ENCODE assay signal across 36 cellular contexts in the genomic region with DNA sequence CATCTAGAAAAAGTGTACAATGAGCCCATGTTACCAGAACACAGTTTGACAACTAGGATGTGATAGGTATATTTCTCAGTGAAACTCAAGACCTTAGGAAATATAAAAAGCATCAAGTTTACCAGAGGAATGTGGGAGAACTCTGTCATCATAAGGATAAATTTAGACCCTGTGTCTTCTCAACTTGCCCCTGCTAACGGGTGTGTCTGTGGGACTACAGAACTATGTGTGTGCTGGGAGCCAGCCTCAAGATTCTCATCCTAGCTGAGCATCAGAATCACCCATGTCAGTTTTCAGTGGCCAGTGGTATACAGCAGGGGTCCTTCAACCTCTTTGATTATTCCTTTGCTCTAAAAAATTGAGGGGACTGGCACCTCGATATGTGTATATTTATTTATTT.
"Had no signal": no experiment of that assay in that cellular context is flagged by ENCODE, and none has a peak within 500 bp of the region (broad histone marks: within the 10 kb centered on the region; RNA-seq: fewer than 3 reads in every experiment).

No MANE protein-coding gene starts in this region.

- FAIRE-seq: astrocyte, TTC549 had no signal

- H3K9me3 Mint-ChIP-seq: activated B cell treated with CpG ODN at 0.5 μM for 24 hours; activated CD4-positive, alpha-beta memory T cell treated with anti-CD3 and anti-CD28 coated beads, Interleukin-2, amount 10 ng/mL, durations not matched to agents 7 days and 5 days; activated CD4-positive, alpha-beta T cell treated with anti-CD3 and anti-CD28 coated beads, Interleukin-2, amount 10 ng/mL, durations not matched to agents 7 days and 5 days; activated naive CD4-positive, alpha-beta T cell treated with anti-CD3 and anti-CD28 coated beads for 36 hours; activated naive CD4-positive, alpha-beta T cell treated with anti-CD3 and anti-CD28 coated beads, Interleukin-2, amount 50 U/mL, for 72 hours; activated naive CD8-positive, alpha-beta T cell treated with anti-CD3 and anti-CD28 coated beads for 36 hours; activated T-cell treated with anti-CD3 and anti-CD28 coated beads, Interleukin-2, amount 50 U/mL, for 4 hours; activated T-helper 1 cell treated with anti-CD3 and anti-CD28 coated beads, Interleukin-12 subunit alpha, Interleukin-12 subunit beta, Interleukin-2, Interleukin-4 antibody, amounts not matched to agents 30 ng/mL and 10 ng/mL and 1 ng/mL, durations not matched to agents 14 hours and 24 hours and 36 hours; activated T-helper 17 cell treated with anti-CD3 and anti-CD28 coated beads, Interleukin-2, amount 50 U/mL, for 72 hours; T-helper 1 cell treated with Interleukin-12 subunit alpha and Interleukin-12 subunit beta and Interleukin-4 antibody, amounts not matched to agents 30 μg/mL and 1 μg/mL, for 36 hours; T-helper 2 cell treated with Interferon-gamma antibody and Interleukin-4, amounts not matched to agents 5 μg/mL and 100 μg/mL, for 36 hours had no signal

- H3K4me3 Mint-ChIP-seq: activated B cell treated with CpG ODN at 0.5 μM for 24 hours; activated CD4-positive, alpha-beta memory T cell treated with anti-CD3 and anti-CD28 coated beads, Interleukin-2, amount 10 ng/mL, durations not matched to agents 7 days and 5 days; activated CD4-positive, alpha-beta T cell treated with anti-CD3 and anti-CD28 coated beads, Interleukin-2, amount 10 ng/mL, durations not matched to agents 7 days and 5 days; activated CD8-positive, alpha-beta T cell treated with anti-CD3 and anti-CD28 coated beads, Interleukin-2, amount 10 ng/mL, durations not matched to agents 7 days and 5 days; activated naive CD4-positive, alpha-beta T cell treated with anti-CD3 and anti-CD28 coated beads for 36 hours; activated naive CD8-positive, alpha-beta T cell treated with anti-CD3 and anti-CD28 coated beads for 36 hours; activated T-cell treated with anti-CD3 and anti-CD28 coated beads, Interleukin-2, amount 50 U/mL, for 4 hours; activated T-cell treated with anti-CD3 and anti-CD28 coated beads, Interleukin-2, amount 50 U/mL, for 72 hours; activated T-helper 1 cell treated with anti-CD3 and anti-CD28 coated beads, Interleukin-12 subunit alpha, Interleukin-12 subunit beta, Interleukin-2, Interleukin-4 antibody, amounts not matched to agents 30 ng/mL and 10 ng/mL and 1 ng/mL, durations not matched to agents 14 hours and 24 hours and 36 hours; activated T-helper 17 cell treated with anti-CD3 and anti-CD28 coated beads, Interleukin-2, amount 50 U/mL, for 72 hours; T-helper 1 cell treated with Interleukin-12 subunit alpha and Interleukin-12 subunit beta and Interleukin-4 antibody, amounts not matched to agents 30 μg/mL and 1 μg/mL, for 36 hours; T-helper 2 cell treated with Interferon-gamma antibody and Interleukin-4, amounts not matched to agents 5 μg/mL and 100 μg/mL, for 36 hours had no signal

- H3K4me1 Mint-ChIP-seq: activated B cell treated with CpG ODN at 0.5 μM for 24 hours; activated CD4-positive, alpha-beta memory T cell treated with anti-CD3 and anti-CD28 coated beads, Interleukin-2, amount 10 ng/mL, durations not matched to agents 7 days and 5 days; activated CD4-positive, alpha-beta T cell treated with anti-CD3 and anti-CD28 coated beads, Interleukin-2, amount 10 ng/mL, durations not matched to agents 7 days and 5 days; activated naive CD8-positive, alpha-beta T cell treated with anti-CD3 and anti-CD28 coated beads for 36 hours had no signal

- H3K27ac ChIP-seq: adrenal gland, body of pancreas, brain microvascular endothelial cell, breast epithelium, VCaP had no signal

- H3K36me3 Mint-ChIP-seq: activated naive CD4-positive, alpha-beta T cell treated with anti-CD3 and anti-CD28 coated beads, Interleukin-2, amount 50 U/mL, for 72 hours had no signal

- DNase-seq: activated B cell treated with CpG ODN at 0.5 μM for 24 hours; activated CD4-positive, alpha-beta memory T cell treated with anti-CD3 and anti-CD28 coated beads, Interleukin-2, amount 10 ng/mL, durations not matched to agents 7 days and 5 days; activated CD4-positive, alpha-beta T cell treated with anti-CD3 and anti-CD28 coated beads for 48 hours; activated CD4-positive, alpha-beta T cell treated with anti-CD3 and anti-CD28 coated beads, Interleukin-2, amount 10 ng/mL, durations not matched to agents 7 days and 5 days; activated CD4-positive, alpha-beta T cell treated with anti-CD3 and anti-CD28 coated beads, Interleukin-2, amount 50 U/mL, for 48 hours; activated CD4-positive, CD25-positive, alpha-beta regulatory T cell treated with anti-CD3 and anti-CD28 coated beads, Interleukin-2, amount 50 U/mL, for 72 hours; activated CD8-positive, alpha-beta memory T cell treated with anti-CD3 and anti-CD28 coated beads, Interleukin-2, amount 50 U/mL, for 4 hours; activated CD8-positive, alpha-beta T cell treated with anti-CD3 and anti-CD28 coated beads, Interleukin-2, amount 10 ng/mL, durations not matched to agents 7 days and 5 days; activated effector memory CD4-positive, alpha-beta T cell treated with anti-CD3 and anti-CD28 coated beads, Interleukin-2, amount 50 U/mL, for 16 hours; activated gamma-delta T cell treated with Interleukin-2 at 50 U/mL for 16 hours; activated naive CD4-positive, alpha-beta T cell; activated naive CD4-positive, alpha-beta T cell treated with anti-CD3 and anti-CD28 coated beads for 36 hours; activated naive CD4-positive, alpha-beta T cell treated with anti-CD3 and anti-CD28 coated beads, Interleukin-2, amount 50 U/mL, for 16 hours; activated naive CD8-positive, alpha-beta T cell treated with anti-CD3 and anti-CD28 coated beads for 36 hours; activated T-cell treated with anti-CD3 and anti-CD28 coated beads for 4 hours; activated T-cell treated with anti-CD3 and anti-CD28 coated beads, Interleukin-2, amount 50 U/mL, for 1 hour; activated T-cell treated with anti-CD3 and anti-CD28 coated beads, Interleukin-2, amount 50 U/mL, for 4 hours; activated T-cell treated with anti-CD3 and anti-CD28 coated beads, Interleukin-2, amount 50 U/mL, for 72 hours; adrenal gland; amniotic stem cell; aorta; body of pancreas; brain microvascular endothelial cell; central memory CD4-positive, alpha-beta T cell; T-helper 1 cell; T-helper 2 cell; T-helper 9 cell had no signal

- H3K27me3 Mint-ChIP-seq: activated B cell treated with CpG ODN at 0.5 μM for 24 hours; activated CD4-positive, alpha-beta memory T cell treated with anti-CD3 and anti-CD28 coated beads, Interleukin-2, amount 10 ng/mL, durations not matched to agents 7 days and 5 days; activated CD4-positive, alpha-beta T cell treated with anti-CD3 and anti-CD28 coated beads, Interleukin-2, amount 10 ng/mL, durations not matched to agents 7 days and 5 days; activated naive CD8-positive, alpha-beta T cell treated with anti-CD3 and anti-CD28 coated beads for 36 hours; activated T-helper 17 cell treated with anti-CD3 and anti-CD28 coated beads, Interleukin-2, amount 50 U/mL, for 72 hours had no signal

- H3K4me1 ChIP-seq: adrenal gland, body of pancreas, breast epithelium had no signal

- H3K36me3 ChIP-seq: adrenal gland, brain microvascular endothelial cell, breast epithelium had no signal

- H3K27ac Mint-ChIP-seq: activated B cell treated with CpG ODN at 0.5 μM for 24 hours; activated CD4-positive, alpha-beta memory T cell treated with anti-CD3 and anti-CD28 coated beads, Interleukin-2, amount 10 ng/mL, durations not matched to agents 7 days and 5 days; activated CD4-positive, alpha-beta T cell treated with anti-CD3 and anti-CD28 coated beads, Interleukin-2, amount 10 ng/mL, durations not matched to agents 7 days and 5 days; activated CD8-positive, alpha-beta T cell treated with anti-CD3 and anti-CD28 coated beads, Interleukin-2, amount 10 ng/mL, durations not matched to agents 7 days and 5 days; activated naive CD4-positive, alpha-beta T cell treated with anti-CD3 and anti-CD28 coated beads for 36 hours; activated naive CD4-positive, alpha-beta T cell treated with anti-CD3 and anti-CD28 coated beads, Interleukin-2, amount 50 U/mL, for 72 hours; activated naive CD8-positive, alpha-beta T cell treated with anti-CD3 and anti-CD28 coated beads for 36 hours; activated T-cell treated with anti-CD3 and anti-CD28 coated beads, Interleukin-2, amount 50 U/mL, for 72 hours; activated T-helper 1 cell treated with anti-CD3 and anti-CD28 coated beads, Interleukin-12 subunit alpha, Interleukin-12 subunit beta, Interleukin-2, Interleukin-4 antibody, amounts not matched to agents 30 ng/mL and 10 ng/mL and 1 ng/mL, durations not matched to agents 14 hours and 24 hours and 36 hours; activated T-helper 17 cell treated with anti-CD3 and anti-CD28 coated beads, Interleukin-2, amount 50 U/mL, for 72 hours; T-helper 1 cell treated with Interleukin-12 subunit alpha and Interleukin-12 subunit beta and Interleukin-4 antibody, amounts not matched to agents 30 μg/mL and 1 μg/mL, for 36 hours; T-helper 2 cell treated with Interferon-gamma antibody and Interleukin-4, amounts not matched to agents 5 μg/mL and 100 μg/mL, for 36 hours had no signal

- H3K9me3 ChIP-seq: adrenal gland, body of pancreas, breast epithelium had no signal

- H3K27me3 ChIP-seq: adrenal gland, body of pancreas, brain microvascular endothelial cell, breast epithelium had no signal

- H3K4me3 ChIP-seq: adrenal gland, body of pancreas, breast epithelium had no signal
